ENCODE assay signal across 9 cellular contexts in genomic region chr17:72560303-72561247, GRCh38.
A peak's percentile ranks its signal among the peaks of the same experiment; 100 is the strongest.
DNase-seq lines count a peak whose midpoint lies in the region; ATAC-seq and TF ChIP-seq lines count a peak whose summit lies in the region.
"Had no signal": no experiment of that assay in that cellular context is flagged by ENCODE, and none has a peak within 500 bp of the region (broad histone marks: within the 10 kb centered on the region; RNA-seq: fewer than 3 reads in every experiment).

No MANE protein-coding gene starts in this region.

- no peaks in the 10 kb centered on the region for H3K36me3 ChIP-seq in mesendoderm (ENCODE audit: control insufficient read depth, insufficient read depth, low read length)

- H4K5ac ChIP-seq in mesendoderm (ENCODE audit: low read length), result no peak overlapping the region

- H3K4me2 ChIP-seq in mesendoderm (ENCODE audit: low read length), result no peak overlapping the region

- H3K27me3 ChIP-seq in dorsolateral prefrontal cortex, result peaks cover 0 to 23% (median 0%) of the 10 kb centered on the region in 45 donors
- H3K27me3 ChIP-seq in mesendoderm (ENCODE audit: insufficient read depth, low read length, poor library complexity), result no peaks in the 10 kb centered on the region

- H3K4me3 Mint-ChIP-seq in activated CD4-positive, alpha-beta T cell treated with anti-CD3 and anti-CD28 coated beads, Interleukin-2, amount 10 ng/mL, durations not matched to agents 24 days and 14 days, result no peak overlapping the region

- H3K18ac ChIP-seq in mesendoderm (ENCODE audit: low read length), result no peak overlapping the region

- WGBS in mesendoderm (ENCODE audit: extremely low coverage, insufficient coverage, low lambda C conversion rate), result no CpG with 5 or more reads among the region's 24 CpGs

- H3K79me1 ChIP-seq in mesendoderm (ENCODE audit: low read length), result no peaks in the 10 kb centered on the region

- H3K4me1 Mint-ChIP-seq in activated CD4-positive, alpha-beta T cell treated with anti-CD3 and anti-CD28 coated beads, Interleukin-2, amount 10 ng/mL, durations not matched to agents 24 days and 14 days, result no peaks in the 10 kb centered on the region

- H3K4me3 ChIP-seq in dorsolateral prefrontal cortex, result peak overlapping the region in 19 of 59 donors; percentile 12 to 45 (median 26)
- H3K4me3 ChIP-seq in mesendoderm (ENCODE audit: low read length), result no peak overlapping the region

- H3K9me3 Mint-ChIP-seq in activated CD4-positive, alpha-beta T cell treated with anti-CD3 and anti-CD28 coated beads, Interleukin-2, amount 10 ng/mL, durations not matched to agents 24 days and 14 days, result no peaks in the 10 kb centered on the region

- no peak overlapping the region for H4K8ac ChIP-seq in mesendoderm (ENCODE audit: low read depth, low read length)

- H3K27ac ChIP-seq in 22Rv1 (peak overlapping the region; percentile 47), dorsolateral prefrontal cortex (peak overlapping the region in 3 of 59 donors; percentile 17 to 44 (median 18)), mesendoderm (ENCODE audit: low read depth, low read length) (no peak overlapping the region), substantia nigra (ENCODE audit: low read depth, low read length, poor library complexity, severe bottlenecking) (no peak overlapping the region)
- H3K27ac ChIP-seq: epithelial cell of prostate had no signal

- ATAC-seq in GM18502 (IDR thresholded peaks at IDR 0.05; ENCODE audit: poor library complexity, unreplicated experiment), result peak; percentile 75
- ATAC-seq in HG03159 (IDR thresholded peaks at IDR 0.05; ENCODE audit: unreplicated experiment), result peak; percentile 61

- intact Hi-C loops in activated CD4-positive, alpha-beta T cell treated with anti-CD3 and anti-CD28 coated beads, Interleukin-2, amount 10 ng/mL, durations not matched to agents 24 days and 14 days (cut with micrococcal nuclease), result loop anchor here (1.0 to 2.0 kb wide), 3 partner anchors 30 to 810 kb away; no protein-coding TSS in a partner anchor
- intact Hi-C loops in dorsolateral prefrontal cortex (cut with DNase I), result loop anchor here (5.0 to 10.0 kb wide), 4 partner anchors 62 to 634 kb away; partner anchors contain the start of gene COG1 (in 1 of the 2)

- H3K56ac ChIP-seq in mesendoderm (ENCODE audit: low read length), result no peak overlapping the region

- no peak overlapping the region for H2BK5ac ChIP-seq in mesendoderm (ENCODE audit: low read length)

- H3K9ac ChIP-seq in mesendoderm (ENCODE audit: low read length), result no peak overlapping the region

- no peak overlapping the region for H2BK15ac ChIP-seq in mesendoderm (replicated peaks; ENCODE audit: low read depth)

- H3K79me2 ChIP-seq in mesendoderm (ENCODE audit: control insufficient read depth, insufficient read depth, low read length), result no peaks in the 10 kb centered on the region

- no peak overlapping the region for H2BK120ac ChIP-seq in mesendoderm (ENCODE audit: low read depth, low read length)

- peak; percentile 51 for DNase-seq in NCI-H510A (lab: John Stamatoyannopoulos, UW)
- peak; percentile 86 for DNase-seq in activated CD4-positive, alpha-beta T cell treated with anti-CD3 and anti-CD28 coated beads, Interleukin-2, amount 10 ng/mL, durations not matched to agents 24 days and 14 days
- DNase-seq in dorsolateral prefrontal cortex, result peak; percentile 48 to 71 (median 60)
- peak; percentile 74 for DNase-seq in mesendoderm
- peak in 34 of 49 donors; percentile 6 to 64 (median 36) for DNase-seq in substantia nigra (lab: John Stamatoyannopoulos, UW)

- no peak overlapping the region for H3K27ac Mint-ChIP-seq in activated CD4-positive, alpha-beta T cell treated with anti-CD3 and anti-CD28 coated beads, Interleukin-2, amount 10 ng/mL, durations not matched to agents 24 days and 14 days

- H3K4ac ChIP-seq in mesendoderm (ENCODE audit: low read depth, low read length), result no peak overlapping the region

- no peak overlapping the region for H2AK5ac ChIP-seq in mesendoderm (ENCODE audit: low read length)

- no peaks in the 10 kb centered on the region for H3K36me3 Mint-ChIP-seq in activated CD4-positive, alpha-beta T cell treated with anti-CD3 and anti-CD28 coated beads, Interleukin-2, amount 10 ng/mL, durations not matched to agents 24 days and 14 days (ENCODE audit: low read depth)

- no peak overlapping the region for H3K23ac ChIP-seq in mesendoderm (ENCODE audit: low read length)

- H3K27me3 Mint-ChIP-seq in activated CD4-positive, alpha-beta T cell treated with anti-CD3 and anti-CD28 coated beads, Interleukin-2, amount 10 ng/mL, durations not matched to agents 24 days and 14 days, result peaks cover 2% of the 10 kb centered on the region

- H3K4me1 ChIP-seq in mesendoderm (ENCODE audit: control insufficient read depth, low read depth, low read length), result no peaks in the 10 kb centered on the region

- TF ChIP-seq CTCF in 22Rv1 (IDR thresholded peaks at IDR 0.05), result peak; percentile 86
- peak; percentile 67 to 94 (median 84) for TF ChIP-seq CTCF in dorsolateral prefrontal cortex (IDR thresholded peaks at IDR 0.05 in 54 of 56, conservative IDR thresholded peaks at IDR 0.05 in 2 of 56; ENCODE audit: low read depth in 1 of 56, partially characterized antibody in 56 of 56)

Comparison
In these comparisons a context has a peak if more than half of its experiments do, and no peak if none do; other contexts are left out.
1. DNase-seq: peak in every context shown above with its lines; median percentile 86 in activated CD4-positive, alpha-beta T cell treated with anti-CD3 and anti-CD28 coated beads, Interleukin-2, amount 10 ng/mL, durations not matched to agents 24 days and 14 days; 74 in mesendoderm; 60 in dorsolateral prefrontal cortex; 51 in NCI-H510A; 36 in substantia nigra.